Comparison of ENCODE assay signal across 31 cellular contexts in genomic region chr20:46850896-46851295, GRCh38. TPM values are rescaled to one million over a fixed set of nuclear protein-coding genes. Genes with fewer than 3 reads are reported as not detected.
"Had no signal": no experiment of that assay in that cellular context is flagged by ENCODE, and none has a peak within 500 bp of the region (broad histone marks: within the 10 kb centered on the region; RNA-seq: fewer than 3 reads in every experiment).

No MANE protein-coding gene starts in this region.

- H3K27ac Mint-ChIP-seq: activated CD4-positive, alpha-beta T cell treated with anti-CD3 and anti-CD28 coated beads for 36 hours; activated CD4-positive, alpha-beta T cell treated with anti-CD3 and anti-CD28 coated beads, Interleukin-2, amount 10 ng/mL, durations not matched to agents 7 days and 5 days; activated CD8-positive, alpha-beta T cell treated with anti-CD3 and anti-CD28 coated beads for 36 hours; activated naive CD8-positive, alpha-beta T cell; activated T-helper 17 cell treated with anti-CD3 and anti-CD28 coated beads, Interleukin-2, amount 50 U/mL, for 72 hours; T-helper 17 cell; T-helper 2 cell treated with Interferon-gamma antibody and Interleukin-4, amounts not matched to agents 5 μg/mL and 100 μg/mL, for 36 hours had no signal

- DNase-seq: activated CD4-positive, alpha-beta T cell treated with anti-CD3 and anti-CD28 coated beads for 36 hours; activated CD4-positive, alpha-beta T cell treated with anti-CD3 and anti-CD28 coated beads, Interleukin-2, amount 10 ng/mL, durations not matched to agents 7 days and 5 days; activated CD4-positive, alpha-beta T cell treated with anti-CD3 and anti-CD28 coated beads, Interleukin-2, amount 50 U/mL, for 48 hours; activated CD4-positive, CD25-positive, alpha-beta regulatory T cell; activated CD4-positive, CD25-positive, alpha-beta regulatory T cell treated with anti-CD3 and anti-CD28 coated beads, Interleukin-2, amount 50 U/mL, for 72 hours; activated CD8-positive, alpha-beta memory T cell treated with anti-CD3 and anti-CD28 coated beads for 24 hours; activated CD8-positive, alpha-beta T cell treated with anti-CD3 and anti-CD28 coated beads for 36 hours; activated effector memory CD4-positive, alpha-beta T cell treated with Interleukin-2 at 50 U/mL for 16 hours; activated gamma-delta T cell treated with Interleukin-2 at 50 U/mL for 16 hours; activated naive CD4-positive, alpha-beta T cell treated with anti-CD3 and anti-CD28 coated beads, Interleukin-2, amount 50 U/mL, for 16 hours; activated naive CD4-positive, alpha-beta T cell treated with Interleukin-2 at 50 U/mL for 16 hours; activated T-cell treated with anti-CD3 and anti-CD28 coated beads, Interleukin-2, amount 50 U/mL, for 4 hours; amniotic stem cell; anterior cingulate cortex; caudate nucleus; effector CD8-positive, alpha-beta T cell; foreskin fibroblast; head of caudate nucleus; T-helper 1 cell; T-helper 17 cell; T1000 had no signal

- H3K4me3 Mint-ChIP-seq: activated CD4-positive, alpha-beta T cell treated with anti-CD3 and anti-CD28 coated beads for 36 hours; activated CD4-positive, alpha-beta T cell treated with anti-CD3 and anti-CD28 coated beads, Interleukin-2, amount 10 ng/mL, durations not matched to agents 7 days and 5 days; activated CD8-positive, alpha-beta T cell treated with anti-CD3 and anti-CD28 coated beads for 36 hours; activated naive CD8-positive, alpha-beta T cell; activated T-cell treated with anti-CD3 and anti-CD28 coated beads, Interleukin-2, amount 50 U/mL, for 4 hours; activated T-helper 17 cell treated with anti-CD3 and anti-CD28 coated beads, Interleukin-2, amount 50 U/mL, for 72 hours; T-helper 17 cell; T-helper 2 cell treated with Interferon-gamma antibody and Interleukin-4, amounts not matched to agents 5 μg/mL and 100 μg/mL, for 36 hours had no signal

- H3K27ac ChIP-seq: epithelial cell of prostate had no signal

- FAIRE-seq: astrocyte, colon, endometrium, endothelial cell of umbilical vein, frontal cortex had no signal

- H3K9me3 Mint-ChIP-seq: activated CD4-positive, alpha-beta T cell treated with anti-CD3 and anti-CD28 coated beads, Interleukin-2, amount 10 ng/mL, durations not matched to agents 7 days and 5 days; activated T-cell treated with anti-CD3 and anti-CD28 coated beads, Interleukin-2, amount 50 U/mL, for 4 hours; activated T-helper 17 cell treated with anti-CD3 and anti-CD28 coated beads, Interleukin-2, amount 50 U/mL, for 72 hours; T-helper 2 cell treated with Interferon-gamma antibody and Interleukin-4, amounts not matched to agents 5 μg/mL and 100 μg/mL, for 36 hours had no signal

- H3K36me3 Mint-ChIP-seq: activated naive CD8-positive, alpha-beta T cell had no signal

- H3K4me1 Mint-ChIP-seq: activated CD4-positive, alpha-beta T cell treated with anti-CD3 and anti-CD28 coated beads for 36 hours; activated CD4-positive, alpha-beta T cell treated with anti-CD3 and anti-CD28 coated beads, Interleukin-2, amount 10 ng/mL, durations not matched to agents 7 days and 5 days; activated T-helper 17 cell treated with anti-CD3 and anti-CD28 coated beads, Interleukin-2, amount 50 U/mL, for 72 hours; T-helper 17 cell had no signal

- ATAC-seq: activated CD4-positive, alpha-beta T cell treated with anti-CD3 and anti-CD28 coated beads for 36 hours; activated CD8-positive, alpha-beta T cell treated with anti-CD3 and anti-CD28 coated beads for 36 hours; activated T-cell treated with anti-CD3 and anti-CD28 coated beads, Interleukin-2, amount 50 U/mL, for 4 hours; activated T-helper 17 cell treated with anti-CD3 and anti-CD28 coated beads, Interleukin-2, amount 50 U/mL, for 72 hours; T-helper 17 cell had no signal

- H3K27me3 Mint-ChIP-seq: activated CD4-positive, alpha-beta T cell treated with anti-CD3 and anti-CD28 coated beads, Interleukin-2, amount 10 ng/mL, durations not matched to agents 7 days and 5 days had no signal

RNA-seq across cellular contexts. Expression of gene EYA2, which starts 43.7 kb away (rescaled TPM):
- total RNA-seq: activated CD4-positive, alpha-beta T cell treated with anti-CD3 and anti-CD28 coated beads for 36 hours; activated CD4-positive, alpha-beta T cell treated with anti-CD3 and anti-CD28 coated beads, Interleukin-2, amount 10 ng/mL, durations not matched to agents 7 days and 5 days; activated CD8-positive, alpha-beta T cell treated with anti-CD3 and anti-CD28 coated beads for 36 hours; activated T-cell treated with anti-CD3 and anti-CD28 coated beads, Interleukin-2, amount 50 U/mL, for 4 hours; dermis microvascular lymphatic vessel endothelial cell; endothelial cell of umbilical vein had no signal
- polyA plus RNA-seq: endothelial cell of umbilical vein had no signal
